Comparison of ENCODE assay signal across 22 cellular contexts in genomic region chr11:45877221-45877620, GRCh38. TPM values are rescaled to one million over a fixed set of nuclear protein-coding genes. Genes with fewer than 3 reads are reported as not detected.
DNase-seq lines count a peak whose midpoint lies in the region; ATAC-seq and TF ChIP-seq lines count a peak whose summit lies in the region.
"Had no signal": no experiment of that assay in that cellular context is flagged by ENCODE, and none has a peak within 500 bp of the region (broad histone marks: within the 10 kb centered on the region; RNA-seq: fewer than 3 reads in every experiment).

No MANE protein-coding gene starts in this region.

- no peaks in the 10 kb centered on the region for H3K9me3 Mint-ChIP-seq in GM23338
- no peaks in the 10 kb centered on the region for H3K9me3 Mint-ChIP-seq in neural progenitor cell
- H3K9me3 Mint-ChIP-seq: CD4-positive, CD25-positive, alpha-beta regulatory T cell; CD8-positive, alpha-beta T cell; HFFc6 had no signal

- H3K36me3 ChIP-seq in left ventricle myocardium inferior: peaks cover 91% of the 10 kb centered on the region
- H3K36me3 ChIP-seq in right atrium auricular region: peaks cover 77% of the 10 kb centered on the region
- no peaks in the 10 kb centered on the region for H3K36me3 ChIP-seq in GM23338 (ENCODE audit: insufficient read depth)
- no peaks in the 10 kb centered on the region for H3K36me3 ChIP-seq in neural progenitor cell

- no peak overlapping the region for H2AFZ ChIP-seq in GM23338
- H2AFZ ChIP-seq in neural progenitor cell (replicated peaks): no peak overlapping the region
- H2AFZ ChIP-seq: GM23248 had no signal

- H3K36me3 Mint-ChIP-seq in GM23338 (ENCODE audit: low read depth): no peaks in the 10 kb centered on the region; the same call in 2 of the 3 replicates
- peaks cover 1% of the 10 kb centered on the region for H3K36me3 Mint-ChIP-seq in neural progenitor cell

- peak overlapping the region; percentile 55 for H3K27ac ChIP-seq in left ventricle myocardium inferior (replicated peaks)
- H3K27ac ChIP-seq in right atrium auricular region: no peak overlapping the region
- H3K27ac ChIP-seq in GM23338 (ENCODE audit: low read depth): no peak overlapping the region
- H3K27ac ChIP-seq in neural progenitor cell: no peak overlapping the region
- H3K27ac ChIP-seq: 22Rv1, BLaER1, C4-2B, GM23248 had no signal

- H3K9me2 ChIP-seq in GM23338 (ENCODE audit: insufficient read depth): no peaks in the 10 kb centered on the region

- H3K4me3 Mint-ChIP-seq in GM23338: no peak overlapping the region
- no peak overlapping the region for H3K4me3 Mint-ChIP-seq in neural progenitor cell
- H3K4me3 Mint-ChIP-seq: B cell; CD8-positive, alpha-beta T cell; HFFc6 had no signal

- ATAC-seq in GM23338: no peak
- ATAC-seq: CD8-positive, alpha-beta T cell; GM12878 had no signal

- TF ChIP-seq CTCF in left ventricle myocardium inferior (IDR thresholded peaks at IDR 0.05; ENCODE audit: borderline replicate concordance) (no peak), right atrium auricular region (IDR thresholded peaks at IDR 0.05) (no peak), GM23338 (conservative IDR thresholded peaks at IDR 0.05; ENCODE audit: low read depth in 2 of 2) (no peak), neural progenitor cell (IDR thresholded peaks at IDR 0.05) (no peak)

- no peaks in the 10 kb centered on the region for H3K9me3 ChIP-seq in left ventricle myocardium inferior (replicated peaks)
- H3K9me3 ChIP-seq in right atrium auricular region: no peaks in the 10 kb centered on the region
- H3K9me3 ChIP-seq in neural progenitor cell (ENCODE audit: low read depth): no peaks in the 10 kb centered on the region
- H3K9me3 ChIP-seq: BLaER1, Caco-2, HAP-1 had no signal

- DNase-seq in left ventricle myocardium inferior: no peak
- no peak for DNase-seq in right atrium auricular region (ENCODE audit: low spot score)
- no peak for DNase-seq in GM23338 (ENCODE audit: low spot score)
- DNase-seq in neural progenitor cell (ENCODE audit: low spot score): no peak
- no peak for DNase-seq in DMS53 (lab: John Stamatoyannopoulos, UW)
- DNase-seq in NCI-H748 treated with DMSO at 0.1 percent for 48 hours (lab: John Stamatoyannopoulos, UW): no peak
- DNase-seq: Caco-2; CD4-positive, CD25-positive, alpha-beta regulatory T cell; CD8-positive, alpha-beta T cell; DMS153; DMS79; EL; GDM1; GM23248; HFFc6 had no signal

- intact Hi-C loops in left ventricle myocardium inferior (cut with micrococcal nuclease): no loop called here

- peak overlapping the region; percentile 19; the same call in 1 of the 2 replicates for H3K27ac Mint-ChIP-seq in GM23338
- no peak overlapping the region for H3K27ac Mint-ChIP-seq in neural progenitor cell
- H3K27ac Mint-ChIP-seq: B cell; CD4-positive, CD25-positive, alpha-beta regulatory T cell; CD8-positive, alpha-beta T cell; HFFc6 had no signal

- peaks cover 36% of the 10 kb centered on the region for H3K4me1 ChIP-seq in left ventricle myocardium inferior
- peaks cover 0 to 9% of the 10 kb centered on the region in 2 donors for H3K4me1 ChIP-seq in right atrium auricular region
- H3K4me1 ChIP-seq in GM23338 (ENCODE audit: insufficient read depth): peaks cover 19% of the 10 kb centered on the region
- H3K4me1 ChIP-seq in neural progenitor cell: peaks cover 20% of the 10 kb centered on the region

- H4K20me1 ChIP-seq in GM23338 (replicated peaks; ENCODE audit: insufficient read depth) (no peaks in the 10 kb centered on the region), neural progenitor cell (ENCODE audit: low read depth) (no peaks in the 10 kb centered on the region)

- H3K79me2 ChIP-seq in GM23338 (replicated peaks; ENCODE audit: insufficient read depth) (no peaks in the 10 kb centered on the region), neural progenitor cell (ENCODE audit: low read depth) (no peaks in the 10 kb centered on the region)

- H3F3A ChIP-seq in GM23338 (replicated peaks; ENCODE audit: low read depth) (peaks cover 4% of the 10 kb centered on the region; the same call in 1 of the 2 replicates), neural progenitor cell (ENCODE audit: low read depth) (peaks cover 4% of the 10 kb centered on the region)

- H3K4me1 Mint-ChIP-seq in GM23338 (peaks cover 27% of the 10 kb centered on the region), neural progenitor cell (peaks cover 14% of the 10 kb centered on the region)
- H3K4me1 Mint-ChIP-seq: B cell; CD4-positive, CD25-positive, alpha-beta regulatory T cell had no signal

- H3K4me2 ChIP-seq in GM23338: no peak overlapping the region
- H3K4me2 ChIP-seq in neural progenitor cell: peak overlapping the region; percentile 38
- H3K4me2 ChIP-seq: BLaER1 had no signal

- H3K27me3 Mint-ChIP-seq in GM23338 (ENCODE audit: insufficient read depth, low read depth, poor library complexity) (peaks cover 6% of the 10 kb centered on the region), neural progenitor cell (ENCODE audit: insufficient read depth, low read depth) (no peaks in the 10 kb centered on the region)
- H3K27me3 Mint-ChIP-seq: B cell; CD4-positive, CD25-positive, alpha-beta regulatory T cell had no signal

- no peak overlapping the region for H3K4me3 ChIP-seq in left ventricle myocardium inferior
- no peak overlapping the region for H3K4me3 ChIP-seq in right atrium auricular region
- no peak overlapping the region for H3K4me3 ChIP-seq in GM23338
- H3K4me3 ChIP-seq in neural progenitor cell: no peak overlapping the region
- H3K4me3 ChIP-seq: BLaER1, GM12878, GM23248, HAP-1 had no signal

- H3K27me3 ChIP-seq in left ventricle myocardium inferior (ENCODE audit: low read depth): no peaks in the 10 kb centered on the region
- no peaks in the 10 kb centered on the region for H3K27me3 ChIP-seq in right atrium auricular region
- no peaks in the 10 kb centered on the region for H3K27me3 ChIP-seq in GM23338 (ENCODE audit: insufficient read depth)
- no peaks in the 10 kb centered on the region for H3K27me3 ChIP-seq in neural progenitor cell
- H3K27me3 ChIP-seq: BLaER1 had no signal

- no peak overlapping the region for H3K9ac ChIP-seq in neural progenitor cell
- H3K9ac ChIP-seq: BLaER1, GM23248 had no signal

TF ChIP-seq in GM23338, 12 proteins besides CTCF, POLR2A, EP300 and RAD21 (continues in another document):
- no peak for TF ChIP-seq REST (IDR thresholded peaks at IDR 0.05; ENCODE audit: unreplicated experiment)
- no peak for TF ChIP-seq EZH2phosphoT487 (IDR thresholded peaks at IDR 0.05; ENCODE audit: unreplicated experiment)
- TF ChIP-seq STAT1 (IDR thresholded peaks at IDR 0.05; ENCODE audit: unreplicated experiment): no peak
- TF ChIP-seq CREB1 (CRISPR knock-in tag; IDR thresholded peaks at IDR 0.05; ENCODE audit: low read depth): no peak
- no peak for TF ChIP-seq NANOG (IDR thresholded peaks at IDR 0.05; ENCODE audit: borderline replicate concordance)
- no peak for TF ChIP-seq ZNF331 (CRISPR knock-in tag; IDR thresholded peaks at IDR 0.05; ENCODE audit: low read depth)

RNA-seq across cellular contexts. Expression of gene MAPK8IP1, which starts 8.2 kb away (rescaled TPM):
- total RNA-seq in left ventricle myocardium inferior (4.6 TPM), right atrium auricular region (1 to 10 TPM; 7.3 to 8.9 TPM), neural progenitor cell (ENCODE audit: low replicate concordance) (3.7 and 11.0 TPM in 2 replicates)
- total RNA-seq in GM23338 (2014; rRNA removed; shearing (Covaris generic)): 34.1 and 39.4 TPM in 2 replicates
- 5.9 and 6.8 TPM in 2 replicates for polyA plus RNA-seq in GM23338 (2016; fragmentation: Nextera tagmentation; extraction: Ambion mirVana)

RNA-seq across cellular contexts. Expression of gene FREY1, which starts 29.9 kb away (rescaled TPM):
- total RNA-seq in left ventricle myocardium inferior: not detected
- under 1 TPM; 0.55 to 0.82 TPM for total RNA-seq in right atrium auricular region
- 1.1 TPM in 1 of 2 replicates, not detected in the other for total RNA-seq in GM23338 (2014; rRNA removed; shearing (Covaris generic))
- not detected in 2 replicates for polyA plus RNA-seq in GM23338 (2016; fragmentation: Nextera tagmentation; extraction: Ambion mirVana)
- total RNA-seq in neural progenitor cell (ENCODE audit: low replicate concordance): 0.99 TPM in 1 of 2 replicates, not detected in the other
- total RNA-seq: GM23248 had no signal
- polyA plus RNA-seq: AG04450; CD4-positive, CD25-positive, alpha-beta regulatory T cell; GM23248 had no signal

RNA-seq across cellular contexts. Expression of gene CRY2, which starts 29.9 kb away (rescaled TPM):
- total RNA-seq in left ventricle myocardium inferior: 62.2 TPM
- 10 to 100 TPM; 43.0 to 62.9 TPM for total RNA-seq in right atrium auricular region
- total RNA-seq in GM23338 (2014; rRNA removed; shearing (Covaris generic)): 14.6 and 15.4 TPM in 2 replicates
- polyA plus RNA-seq in GM23338 (2016; fragmentation: Nextera tagmentation; extraction: Ambion mirVana): 5.6 and 9.5 TPM in 2 replicates
- total RNA-seq in neural progenitor cell (ENCODE audit: low replicate concordance): 15.8 and 18.7 TPM in 2 replicates

RNA-seq across cellular contexts. Expression of gene PEX16, which starts 40.5 kb away (rescaled TPM):
- total RNA-seq in left ventricle myocardium inferior (10.9 TPM), right atrium auricular region (10 to 100 TPM; 12.9 to 17.4 TPM), neural progenitor cell (ENCODE audit: low replicate concordance) (11.6 and 26.5 TPM in 2 replicates)
- total RNA-seq in GM23338 (2014; rRNA removed; shearing (Covaris generic)): 22.4 and 34.1 TPM in 2 replicates
- 23.3 and 27.6 TPM in 2 replicates for polyA plus RNA-seq in GM23338 (2016; fragmentation: Nextera tagmentation; extraction: Ambion mirVana)

RNA-seq across cellular contexts. Expression of gene LARGE2, which starts 45.2 kb away (rescaled TPM):
- total RNA-seq in left ventricle myocardium inferior: not detected
- under 1 TPM in 1 of 2 donors, not detected in 1; 0.51 TPM for total RNA-seq in right atrium auricular region
- 74.5 and 107 TPM in 2 replicates for total RNA-seq in GM23338 (2014; rRNA removed; shearing (Covaris generic))
- 89.8 and 97.8 TPM in 2 replicates for polyA plus RNA-seq in GM23338 (2016; fragmentation: Nextera tagmentation; extraction: Ambion mirVana)
- 5.0 and 13.4 TPM in 2 replicates for total RNA-seq in neural progenitor cell (ENCODE audit: low replicate concordance)
- total RNA-seq: GM23248, HFFc6 had no signal
- polyA plus RNA-seq: AG04450, GM23248 had no signal
